25 cellular contexts compared by ENCODE assay signal in the genomic region with DNA sequence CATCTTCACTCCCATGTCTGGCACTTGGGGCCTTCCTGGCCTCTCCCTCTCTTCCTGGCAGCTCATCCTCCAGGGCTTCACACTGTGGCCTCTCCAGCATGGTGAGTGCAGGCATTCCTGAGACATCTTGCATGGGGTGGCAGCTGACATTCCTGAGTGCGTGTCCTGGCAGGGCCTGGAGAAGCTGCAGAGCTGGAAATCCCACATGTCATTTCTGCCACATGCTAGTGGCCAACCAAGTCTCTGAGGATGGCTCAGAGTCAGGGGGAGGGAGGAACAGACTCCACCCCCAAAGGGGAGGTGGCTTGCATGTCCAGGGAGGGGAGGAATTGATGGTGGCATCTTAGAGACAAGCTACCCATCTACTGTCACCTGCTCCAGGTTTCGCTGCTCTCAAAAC. TPM values are rescaled to one million over a fixed set of nuclear protein-coding genes. Genes with fewer than 3 reads are reported as not detected.
DNase-seq lines count a peak whose midpoint lies in the region; ATAC-seq, FAIRE-seq and TF ChIP-seq lines count a peak whose summit lies in the region.
"Had no signal": no experiment of that assay in that cellular context is flagged by ENCODE, and none has a peak within 500 bp of the region (broad histone marks: within the 10 kb centered on the region; RNA-seq: fewer than 3 reads in every experiment).

No MANE protein-coding gene starts in this region.

- H3K4me1 Mint-ChIP-seq in activated CD4-positive, alpha-beta memory T cell treated with anti-CD3 and anti-CD28 coated beads, Interleukin-2, amount 10 ng/mL, durations not matched to agents 7 days and 5 days: peaks cover 6% of the 10 kb centered on the region

- H3K4me1 ChIP-seq in mammary epithelial cell (ENCODE audit: insufficient read depth, low read length): peaks cover 16% of the 10 kb centered on the region
- H3K4me1 ChIP-seq in keratinocyte (ENCODE audit: control insufficient read depth, extremely low read depth, insufficient read depth, low read length): peaks cover 12% of the 10 kb centered on the region
- H3K4me1 ChIP-seq: gastrocnemius medialis had no signal

- no peaks in the 10 kb centered on the region for H3K9me1 ChIP-seq in keratinocyte (ENCODE audit: control insufficient read depth, extremely low read depth, insufficient read depth, low read length)

- dilution Hi-C loops in mammary epithelial cell (cut with HindIII; ENCODE audit: low sequenced_read_pairs): no loop called here
- dilution Hi-C loops in keratinocyte (cut with MboI; ENCODE audit: extremely low pct_ligation_motif_present, low sequenced_read_pairs): no loop called here

- peaks cover 4% of the 10 kb centered on the region for H3K27me3 Mint-ChIP-seq in activated CD4-positive, alpha-beta memory T cell treated with anti-CD3 and anti-CD28 coated beads, Interleukin-2, amount 10 ng/mL, durations not matched to agents 7 days and 5 days

- H3K27me3 ChIP-seq in mammary epithelial cell (ENCODE audit: insufficient read depth, low read length): no peaks in the 10 kb centered on the region
- no peaks in the 10 kb centered on the region for H3K27me3 ChIP-seq in keratinocyte (ENCODE audit: control insufficient read depth, extremely low read depth, insufficient read depth, low read length)
- H3K27me3 ChIP-seq: gastrocnemius medialis, tibial nerve had no signal

- in situ Hi-C loops in mammary epithelial cell (cut with MboI; ENCODE audit: low sequenced_read_pairs in 2 of 2): no loop called here

- H3K36me3 ChIP-seq in mammary epithelial cell (ENCODE audit: insufficient read depth, low read length): no peaks in the 10 kb centered on the region
- H3K36me3 ChIP-seq in keratinocyte (ENCODE audit: control insufficient read depth in 2 of 2, extremely low read depth in 1 of 2, insufficient read depth in 2 of 2, low read length in 2 of 2): no peaks in the 10 kb centered on the region
- H3K36me3 ChIP-seq: gastrocnemius medialis, tibial nerve had no signal

- H3K4me2 ChIP-seq in mammary epithelial cell (ENCODE audit: insufficient read depth, low read depth, low read length) (no peak overlapping the region), keratinocyte (ENCODE audit: control insufficient read depth, extremely low read depth, insufficient read depth, low read depth, low read length) (no peak overlapping the region)
- H3K4me2 ChIP-seq: PC-9 had no signal

- no peak overlapping the region for H3K4me3 Mint-ChIP-seq in activated CD4-positive, alpha-beta memory T cell treated with anti-CD3 and anti-CD28 coated beads, Interleukin-2, amount 10 ng/mL, durations not matched to agents 7 days and 5 days
- H3K4me3 Mint-ChIP-seq: activated CD8-positive, alpha-beta T cell treated with anti-CD3 and anti-CD28 coated beads for 36 hours; CD8-positive, alpha-beta T cell; nephron progenitor cell had no signal

- 50% methylated on average over 2 of the region's 2 CpGs for WGBS in mammary epithelial cell (ENCODE audit: low coverage, missing lambda C conversion rate)

- H3K4me3 ChIP-seq in HFF-Myc (replicated peaks; ENCODE audit: low read depth, low read length) (no peak overlapping the region), mammary epithelial cell (replicated peaks in 1 of 3; ENCODE audit: insufficient read depth in 1 of 3, low read depth in 2 of 3, low read length in 3 of 3) (no peak overlapping the region), keratinocyte (ENCODE audit: control insufficient read depth in 2 of 3, extremely low read depth in 1 of 3, insufficient read depth in 2 of 3, low read depth in 1 of 3, low read length in 3 of 3) (no peak overlapping the region)
- H3K4me3 ChIP-seq: gastrocnemius medialis, PC-9, SK-N-MC, tibial nerve had no signal

- peak; percentile 55 for DNase-seq in AG20443 (ENCODE audit: low spot score)
- peak; percentile 4 for DNase-seq in HFF-Myc (ENCODE audit: extremely low read depth, low read depth)
- peak; percentile 74 for DNase-seq in mammary epithelial cell
- peak; percentile 73 for DNase-seq in keratinocyte (ENCODE audit: low read depth, low spot score)
- no peak for DNase-seq in posterior cingulate gyrus
- DNase-seq in activated CD4-positive, alpha-beta memory T cell treated with anti-CD3 and anti-CD28 coated beads, Interleukin-2, amount 10 ng/mL, durations not matched to agents 7 days and 5 days: no peak
- no peak for DNase-seq in dedifferentiated amniotic fluid mesenchymal stem cell (ENCODE audit: extremely low spot score)
- DNase-seq: activated CD8-positive, alpha-beta T cell treated with anti-CD3 and anti-CD28 coated beads for 36 hours; activated naive CD4-positive, alpha-beta T cell treated with Interleukin-2 at 50 U/mL for 16 hours; amniotic stem cell; CD8-positive, alpha-beta T cell; DMS53; erythroblast; gastrocnemius medialis; NCI-H69; nephron progenitor cell; PC-9; stimulated activated naive CD8-positive, alpha-beta T cell treated with anti-CD3 and anti-CD28 coated beads, Interleukin-15, Interleukin-2, amounts not matched to agents 100 U/mL and 50 U/mL, for 24 hours; T-helper 2 cell had no signal

- peak overlapping the region; percentile 76 for H2AFZ ChIP-seq in mammary epithelial cell (ENCODE audit: low read depth, low read length)
- H2AFZ ChIP-seq in keratinocyte (ENCODE audit: control insufficient read depth, low read length): no peak overlapping the region
- H2AFZ ChIP-seq: PC-9 had no signal

- intact Hi-C loops in mammary epithelial cell (cut with micrococcal nuclease): no loop called here
- intact Hi-C loops in posterior cingulate gyrus (cut with DNase I): no loop called here

- H3K27ac ChIP-seq in mammary epithelial cell (ENCODE audit: insufficient read depth, low read depth, low read length) (no peak overlapping the region), keratinocyte (ENCODE audit: control insufficient read depth, insufficient read depth, low read length) (no peak overlapping the region)
- H3K27ac ChIP-seq: gastrocnemius medialis, PC-9, SK-N-MC had no signal

- H3K79me2 ChIP-seq in mammary epithelial cell (ENCODE audit: insufficient read depth, low read length) (no peaks in the 10 kb centered on the region), keratinocyte (ENCODE audit: control insufficient read depth, insufficient read depth, low read length) (no peaks in the 10 kb centered on the region)

- BruUV-seq in mammary epithelial cell (replicated peaks; lab: Mats Ljungman, UMichigan): no TSS peak

- CTCF ChIA-PET in mammary epithelial cell (lab: Charles Lee; ENCODE audit: low non-redundant PET): no interaction called here
- CTCF ChIA-PET in activated CD4-positive, alpha-beta memory T cell treated with anti-CD3 and anti-CD28 coated beads, Interleukin-2, amount 10 ng/mL, durations not matched to agents 7 days and 5 days (lab: Charles Lee): interaction anchor here (0.7 kb wide), 1 partner anchor 110 kb away, joined by 5 read pairs; no protein-coding TSS in a partner anchor

- TF ChIP-seq CTCF in HFF-Myc (IDR thresholded peaks at IDR 0.05; ENCODE audit: low read depth, low read length, missing control alignments) (no peak), mammary epithelial cell (conservative IDR thresholded peaks at IDR 0.05 in 1 of 2, IDR thresholded peaks at IDR 0.05 in 1 of 2; ENCODE audit: extremely low read depth in 1 of 2, insufficient read depth in 1 of 2, low read depth in 1 of 2, low read length in 2 of 2) (no peak), keratinocyte (optimal IDR thresholded peaks at IDR 0.05 in 1 of 3, IDR thresholded peaks at IDR 0.05 in 1 of 3, conservative IDR thresholded peaks at IDR 0.05 in 1 of 3; ENCODE audit: extremely low read depth in 1 of 3, insufficient read depth in 2 of 3, low read length in 3 of 3) (no peak)

- FAIRE-seq in keratinocyte (lab: Jason Lieb, UNC): peak; percentile 86

- H3K27ac Mint-ChIP-seq in activated CD4-positive, alpha-beta memory T cell treated with anti-CD3 and anti-CD28 coated beads, Interleukin-2, amount 10 ng/mL, durations not matched to agents 7 days and 5 days: no peak overlapping the region
- H3K27ac Mint-ChIP-seq: activated CD8-positive, alpha-beta T cell treated with anti-CD3 and anti-CD28 coated beads for 36 hours; CD8-positive, alpha-beta T cell; nephron progenitor cell had no signal

- H3K9me3 ChIP-seq in mammary epithelial cell (replicated peaks; ENCODE audit: insufficient read depth, low read length) (no peaks in the 10 kb centered on the region), keratinocyte (ENCODE audit: control insufficient read depth, low read depth, low read length) (no peaks in the 10 kb centered on the region)
- H3K9me3 ChIP-seq: gastrocnemius medialis, tibial nerve had no signal

- H4K20me1 ChIP-seq in mammary epithelial cell (ENCODE audit: insufficient read depth, low read length) (no peaks in the 10 kb centered on the region), keratinocyte (ENCODE audit: control insufficient read depth, extremely low read depth, insufficient read depth, low read length) (no peaks in the 10 kb centered on the region)

- no peaks in the 10 kb centered on the region for H3K36me3 Mint-ChIP-seq in activated CD4-positive, alpha-beta memory T cell treated with anti-CD3 and anti-CD28 coated beads, Interleukin-2, amount 10 ng/mL, durations not matched to agents 7 days and 5 days (ENCODE audit: low read depth)
- H3K36me3 Mint-ChIP-seq: CD8-positive, alpha-beta T cell had no signal

- ATAC-seq in GM19035 (IDR thresholded peaks at IDR 0.05; ENCODE audit: unreplicated experiment): no peak
- ATAC-seq: activated CD8-positive, alpha-beta T cell treated with anti-CD3 and anti-CD28 coated beads for 36 hours; CD8-positive, alpha-beta T cell; stimulated activated naive CD8-positive, alpha-beta T cell treated with anti-CD3 and anti-CD28 coated beads, Interleukin-15, Interleukin-2, amounts not matched to agents 100 U/mL and 50 U/mL, for 24 hours had no signal

- H3K9ac ChIP-seq in mammary epithelial cell (ENCODE audit: insufficient read depth, low read length): no peak overlapping the region
- no peak overlapping the region for H3K9ac ChIP-seq in keratinocyte (ENCODE audit: control insufficient read depth, extremely low read depth, insufficient read depth, low read length)

- no peaks in the 10 kb centered on the region for H3K9me3 Mint-ChIP-seq in activated CD4-positive, alpha-beta memory T cell treated with anti-CD3 and anti-CD28 coated beads, Interleukin-2, amount 10 ng/mL, durations not matched to agents 7 days and 5 days
- H3K9me3 Mint-ChIP-seq: activated CD8-positive, alpha-beta T cell treated with anti-CD3 and anti-CD28 coated beads for 36 hours; CD8-positive, alpha-beta T cell had no signal

- POLR2A ChIA-PET in activated CD4-positive, alpha-beta memory T cell treated with anti-CD3 and anti-CD28 coated beads, Interleukin-2, amount 10 ng/mL, durations not matched to agents 7 days and 5 days (lab: Charles Lee): no interaction called here

RNA-seq across cellular contexts. Expression of a gene that starts 41.6 kb away (rescaled TPM):
- total RNA-seq in mammary epithelial cell: not detected
- polyA plus RNA-seq in mammary epithelial cell (not detected), keratinocyte (not detected in 3 replicates)
- polyA minus RNA-seq in mammary epithelial cell (not detected), keratinocyte (not detected in 3 replicates)
- polyA plus RNA-seq in keratinocyte (2011; ENCODE audit: low read depth): not detected
- not detected in 2 replicates for polyA plus RNA-seq in keratinocyte (2011; cell fraction: cytosol; rRNA removed)
- polyA plus RNA-seq in keratinocyte (2011; cell fraction: nucleus; rRNA removed): not detected in 2 replicates
- polyA plus RNA-seq in keratinocyte (2012; ENCODE audit: low replicate concordance): not detected in 2 replicates
- polyA minus RNA-seq in keratinocyte (2011; cell fraction: cytosol; rRNA and poly(A)+ RNA removed): not detected
- polyA minus RNA-seq in keratinocyte (2011; cell fraction: nucleus; rRNA and poly(A)+ RNA removed): not detected in 2 replicates
- not detected for total RNA-seq in activated CD4-positive, alpha-beta memory T cell treated with anti-CD3 and anti-CD28 coated beads, Interleukin-2, amount 10 ng/mL, durations not matched to agents 7 days and 5 days
- total RNA-seq: activated CD8-positive, alpha-beta T cell treated with anti-CD3 and anti-CD28 coated beads for 36 hours; CD8-positive, alpha-beta T cell; dermis microvascular lymphatic vessel endothelial cell; H4; PC-9; skeletal muscle tissue had no signal

Comparison
In these comparisons a context has a peak if more than half of its experiments do, and no peak if none do; other contexts are left out.
1. DNase-seq: peak in AG20443 (single experiment), HFF-Myc (single experiment), mammary epithelial cell (single experiment) and keratinocyte (single experiment); none in posterior cingulate gyrus (0 of 10), activated CD4-positive, alpha-beta memory T cell treated with anti-CD3 and anti-CD28 coated beads, Interleukin-2, amount 10 ng/mL, durations not matched to agents 7 days and 5 days (single experiment) and dedifferentiated amniotic fluid mesenchymal stem cell (single experiment).